In genomic region chr14:103107455-103107854, GRCh38 we compare ENCODE assay signal across 23 cellular contexts. TPM values are rescaled to one million over a fixed set of nuclear protein-coding genes. Genes with fewer than 3 reads are reported as not detected.
"Had no signal": no experiment of that assay in that cellular context is flagged by ENCODE, and none has a peak within 500 bp of the region (broad histone marks: within the 10 kb centered on the region; RNA-seq: fewer than 3 reads in every experiment).

No MANE protein-coding gene starts in this region.

- ATAC-seq: activated T-helper 17 cell treated with anti-CD3 and anti-CD28 coated beads, Interleukin-2, amount 50 U/mL, for 72 hours; PC-3; T-helper 17 cell; WTC11 had no signal

- DNase-seq: activated CD4-positive, alpha-beta T cell treated with anti-CD3 and anti-CD28 coated beads for 1 hour; activated CD4-positive, alpha-beta T cell treated with anti-CD3 and anti-CD28 coated beads, Interleukin-2, amount 10 ng/mL, durations not matched to agents 24 days and 14 days; activated CD4-positive, alpha-beta T cell treated with anti-CD3 and anti-CD28 coated beads, Interleukin-2, amount 50 U/mL, for 48 hours; activated CD8-positive, alpha-beta memory T cell treated with anti-CD3 and anti-CD28 coated beads for 24 hours; activated gamma-delta T cell; activated naive CD4-positive, alpha-beta T cell treated with anti-CD3 and anti-CD28 coated beads for 36 hours; activated T-cell treated with anti-CD3 and anti-CD28 coated beads, Interleukin-2, amount 50 U/mL, for 48 hours; amygdala; Karpas-422; MM.1S; NCI-H1105 treated with DMSO at 0.1 percent for 48 hours; NCI-H1436 treated with DMSO at 0.1 percent for 48 hours; NCI-H187 treated with DMSO at 0.1 percent for 48 hours; NCI-H2081 treated with DMSO at 0.1 percent for 48 hours; NCI-H446; NCI-H524; PC-3; SHP77 treated with DMSO at 0.1 percent for 48 hours; T-helper 17 cell; T-helper 9 cell had no signal

RNA-seq across cellular contexts. Expression of gene EXOC3L4, which starts 12.9 kb away (rescaled TPM):
- total RNA-seq: activated CD4-positive, alpha-beta T cell treated with anti-CD3 and anti-CD28 coated beads, Interleukin-2, amount 10 ng/mL, durations not matched to agents 24 days and 14 days; activated naive CD4-positive, alpha-beta T cell treated with anti-CD3 and anti-CD28 coated beads for 36 hours; activated T-helper 17 cell treated with anti-CD3 and anti-CD28 coated beads, Interleukin-2, amount 50 U/mL, for 72 hours; astrocyte; T-helper 17 cell had no signal

RNA-seq across cellular contexts. Expression of gene LBHD2, which starts 23.4 kb away (rescaled TPM):
- total RNA-seq: activated CD4-positive, alpha-beta T cell treated with anti-CD3 and anti-CD28 coated beads, Interleukin-2, amount 10 ng/mL, durations not matched to agents 24 days and 14 days; activated naive CD4-positive, alpha-beta T cell treated with anti-CD3 and anti-CD28 coated beads for 36 hours; activated T-helper 17 cell treated with anti-CD3 and anti-CD28 coated beads, Interleukin-2, amount 50 U/mL, for 72 hours; astrocyte; PC-3; T-helper 17 cell; WTC11 had no signal
